24 cellular contexts compared by ENCODE assay signal in the genomic region with DNA sequence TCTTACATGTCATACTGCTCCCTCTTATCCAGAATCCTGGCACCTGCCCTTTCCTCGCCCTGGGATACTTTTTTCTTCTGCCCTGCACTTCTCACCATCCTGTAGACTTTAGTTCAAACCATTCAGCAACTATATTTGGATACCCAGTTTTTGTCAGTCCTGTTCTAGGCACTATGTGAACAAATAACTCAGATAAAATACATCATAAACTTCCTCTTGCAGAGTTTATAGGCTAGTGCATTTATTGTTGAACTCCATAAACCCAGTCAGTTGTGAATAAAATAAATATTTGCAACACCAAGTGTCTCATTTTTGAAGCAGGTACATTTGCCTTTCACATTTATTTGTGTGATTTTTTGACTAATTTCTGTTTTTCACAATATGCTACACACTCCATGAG. TPM values are rescaled to one million over a fixed set of nuclear protein-coding genes. Genes with fewer than 3 reads are reported as not detected.
A peak's percentile ranks its signal among the peaks of the same experiment; 100 is the strongest.
DNase-seq lines count a peak whose midpoint lies in the region; ATAC-seq, FAIRE-seq and TF ChIP-seq lines count a peak whose summit lies in the region.
"Had no signal": no experiment of that assay in that cellular context is flagged by ENCODE, and none has a peak within 500 bp of the region (broad histone marks: within the 10 kb centered on the region; RNA-seq: fewer than 3 reads in every experiment).

No MANE protein-coding gene starts in this region.

- H3K27ac Mint-ChIP-seq in MCF 10A (ENCODE audit: low read depth, unreplicated experiment) = peak overlapping the region; percentile 3
- H3K27ac Mint-ChIP-seq: activated CD4-positive, alpha-beta memory T cell treated with anti-CD3 and anti-CD28 coated beads for 36 hours; type B pancreatic cell had no signal

- H3K4me1 ChIP-seq in breast epithelium (peaks cover 0 to 9% of the 10 kb centered on the region in 2 donors), Panc1 (ENCODE audit: control insufficient read depth, insufficient read depth, low read length) (peaks cover 15% of the 10 kb centered on the region; the same call in 1 of the 2 replicates), kidney (ENCODE audit: control insufficient read depth in 1 of 2, insufficient read depth in 1 of 2, low read depth in 1 of 2, low read length in 2 of 2) (peaks cover 10 to 11% of the 10 kb centered on the region in 2 donors), uterus (no peaks in the 10 kb centered on the region)

- H3K9ac ChIP-seq in kidney (ENCODE audit: low read length in 2 of 2) = no peak overlapping the region

- no peak for TF ChIP-seq CTCF in MCF 10A (IDR thresholded peaks at IDR 0.05; ENCODE audit: unreplicated experiment)
- no peak for TF ChIP-seq CTCF in breast epithelium (IDR thresholded peaks at IDR 0.05)
- no peak for TF ChIP-seq CTCF in Panc1 (IDR thresholded peaks at IDR 0.05)
- TF ChIP-seq CTCF in kidney (IDR thresholded peaks at IDR 0.05; ENCODE audit: borderline replicate concordance, extremely low read depth, insufficient read depth) = no peak
- no peak for TF ChIP-seq CTCF in uterus (IDR thresholded peaks at IDR 0.05)

- no peak overlapping the region for H3K4me3 Mint-ChIP-seq in MCF 10A (ENCODE audit: unreplicated experiment)
- H3K4me3 Mint-ChIP-seq: activated CD4-positive, alpha-beta memory T cell treated with anti-CD3 and anti-CD28 coated beads for 36 hours had no signal

- FAIRE-seq in kidney (lab: Jason Lieb, UNC) = no peak
- FAIRE-seq: D721Med had no signal

- no peaks in the 10 kb centered on the region for H3K27me3 Mint-ChIP-seq in MCF 10A (ENCODE audit: insufficient read depth, unreplicated experiment)
- H3K27me3 Mint-ChIP-seq: activated CD4-positive, alpha-beta memory T cell treated with anti-CD3 and anti-CD28 coated beads for 36 hours; type B pancreatic cell had no signal

- H3K4me1 Mint-ChIP-seq in MCF 10A (ENCODE audit: insufficient read depth, unreplicated experiment) = peaks cover 53% of the 10 kb centered on the region

- no peaks in the 10 kb centered on the region for H3K36me3 ChIP-seq in breast epithelium
- H3K36me3 ChIP-seq in Panc1 (ENCODE audit: control insufficient read depth, insufficient read depth, low read length) = peaks cover 14% of the 10 kb centered on the region
- peaks cover 2 to 3% of the 10 kb centered on the region in 2 donors for H3K36me3 ChIP-seq in kidney (ENCODE audit: control insufficient read depth in 1 of 2, insufficient read depth in 2 of 2, low read length in 2 of 2)
- no peaks in the 10 kb centered on the region for H3K36me3 ChIP-seq in uterus

- in situ Hi-C loops in Panc1 (cut with HindIII; ENCODE audit: low pct_unique_long_range_greater_than_20kb, low sequenced_read_pairs) = no loop called here

- TF ChIP-seq POLR2A in breast epithelium (IDR thresholded peaks at IDR 0.05) (no peak), uterus (IDR thresholded peaks at IDR 0.05) (no peak)

- DNase-seq in MCF 10A (ENCODE audit: unreplicated experiment) (no peak), breast epithelium (ENCODE audit: low spot score in 2 of 2) (no peak), Panc1 (ENCODE audit: low read depth, low spot score) (no peak), kidney (no peak), uterus (no peak), NCI-H1092 (lab: John Stamatoyannopoulos, UW) (no peak), cerebellar cortex (ENCODE audit: low spot score) (no peak)
- DNase-seq: activated CD4-positive, alpha-beta memory T cell treated with anti-CD3 and anti-CD28 coated beads for 36 hours; activated CD4-positive, CD25-positive, alpha-beta regulatory T cell; activated naive CD4-positive, alpha-beta T cell treated with Interleukin-2 at 50 U/mL for 16 hours; activated T-cell treated with anti-CD3 and anti-CD28 coated beads for 4 hours; anterior cingulate cortex; effector CD8-positive, alpha-beta T cell; GOT3; KG1; left cardiac atrium; NCI-H446; stimulated activated naive CD4-positive, alpha-beta T cell treated with Interleukin-2 at 50 U/mL for 16 hours; T-helper 9 cell had no signal

- H3K9me3 ChIP-seq in breast epithelium = no peaks in the 10 kb centered on the region
- no peaks in the 10 kb centered on the region for H3K9me3 ChIP-seq in Panc1 (ENCODE audit: control insufficient read depth, insufficient read depth, low read depth, low read length)
- no peaks in the 10 kb centered on the region for H3K9me3 ChIP-seq in kidney (ENCODE audit: control insufficient read depth in 1 of 2, low read length in 2 of 2)
- H3K9me3 ChIP-seq in uterus = no peaks in the 10 kb centered on the region
- H3K9me3 ChIP-seq: esophagus muscularis mucosa had no signal

- POLR2A ChIA-PET in MCF 10A (lab: Yijun Ruan, JAX) = interaction anchor here (0.6 to 5.3 kb wide), 2 partner anchors 10 to 648 kb away, joined by 3 to 93 read pairs; no protein-coding TSS in a partner anchor
- POLR2A ChIA-PET in Panc1 (lab: Charles Lee) = no interaction called here

- H3K9me3 Mint-ChIP-seq in MCF 10A (ENCODE audit: unreplicated experiment) = no peaks in the 10 kb centered on the region
- H3K9me3 Mint-ChIP-seq: activated CD4-positive, alpha-beta memory T cell treated with anti-CD3 and anti-CD28 coated beads for 36 hours; type B pancreatic cell had no signal

- intact Hi-C loops in MCF 10A (cut with micrococcal nuclease) (loop anchor here (10.0 kb wide), 1 partner anchor 833 kb away; the partner anchor contains the start of gene TGFB2), breast epithelium (cut with DNase I; ENCODE audit: low total_unique reads) (no loop called here), Panc1 (cut with micrococcal nuclease; ENCODE audit: unreplicated experiment) (no loop called here), kidney (cut with DNase I) (no loop called here), uterus (cut with DNase I; ENCODE audit: low total_unique reads) (no loop called here)

- BruUV-seq in MCF 10A (replicated peaks; lab: Mats Ljungman, UMichigan) = no TSS peak
- BruUV-seq in Panc1 (replicated peaks; lab: Mats Ljungman, UMichigan) = no TSS peak

- H3K36me3 Mint-ChIP-seq in MCF 10A (ENCODE audit: insufficient read depth, unreplicated experiment) = peaks cover 28% of the 10 kb centered on the region

- H3K4me3 ChIP-seq in breast epithelium (no peak overlapping the region), Panc1 (ENCODE audit: low read depth in 2 of 2, low read length in 2 of 2) (no peak overlapping the region), kidney (ENCODE audit: low read length in 2 of 2) (peak overlapping the region; percentile 10 to 92), uterus (no peak overlapping the region)
- H3K4me3 ChIP-seq: esophagus muscularis mucosa, skin epidermis had no signal

- H3K27ac ChIP-seq in breast epithelium (no peak overlapping the region), Panc1 (ENCODE audit: low read length) (0 out of 2 replicates have a peak overlapping the region, but pooled peaks have one; percentile 9), kidney (ENCODE audit: low read depth in 2 of 2, low read length in 2 of 2) (no peak overlapping the region), uterus (peak overlapping the region; percentile 7 to 97)

- CTCF ChIA-PET in MCF 10A (lab: Yijun Ruan, JAX) (interaction anchor here (1.1 kb wide), 1 partner anchor 848 kb away, joined by 3 read pairs; no protein-coding TSS in a partner anchor), Panc1 (lab: Charles Lee) (no interaction called here)

- ATAC-seq in Panc1 (no peak), GM18907 (IDR thresholded peaks at IDR 0.05; ENCODE audit: unreplicated experiment) (no peak)
- ATAC-seq: left cardiac atrium had no signal

- H3K27me3 ChIP-seq in breast epithelium (no peaks in the 10 kb centered on the region), Panc1 (ENCODE audit: control insufficient read depth, insufficient read depth, low read length) (no peaks in the 10 kb centered on the region), uterus (no peaks in the 10 kb centered on the region)
- H3K27me3 ChIP-seq: esophagus muscularis mucosa had no signal

RNA-seq across cellular contexts. Expression of gene LYPLAL1, which starts 4.3 kb away (rescaled TPM):
- total RNA-seq in MCF 10A (2022) (59.8 and 69.0 TPM in 2 replicates), breast epithelium (10 to 100 TPM; 21.0 to 40.0 (median 29.9) TPM), Panc1 (2021; ENCODE audit: unreplicated experiment) (41.3 TPM), kidney (50.9 TPM), uterus (10 to 100 TPM; 25.6 to 64.9 (median 49.9) TPM)
- polyA plus RNA-seq in Panc1 (2012; ENCODE audit: insufficient read length) = 30.2 TPM
- 116 TPM for polyA plus RNA-seq in kidney (ENCODE audit: insufficient read depth, low read depth, low replicate concordance)

Comparison
In these comparisons a context has a peak if more than half of its experiments do, and no peak if none do; other contexts are left out.
1. H3K27ac ChIP-seq: peak in Panc1 (single experiment) and uterus (2 of 2); none in breast epithelium (0 of 2) and kidney (0 of 2).
2. H3K4me3 ChIP-seq: peak in kidney (2 of 2); none in breast epithelium (0 of 3), Panc1 (0 of 2) and uterus (0 of 2).